Comparison of ENCODE assay signal across 12 cellular contexts in genomic region chr6:147000545-147001488, GRCh38.
DNase-seq lines count a peak whose midpoint lies in the region; ATAC-seq, FAIRE-seq and TF ChIP-seq lines count a peak whose summit lies in the region.
"Had no signal": no experiment of that assay in that cellular context is flagged by ENCODE, and none has a peak within 500 bp of the region (broad histone marks: within the 10 kb centered on the region; RNA-seq: fewer than 3 reads in every experiment).

No MANE protein-coding gene starts in this region.

- no peak overlapping the region for H3K27ac ChIP-seq in HCT116 (ENCODE audit: low read depth, low read length)

- intact Hi-C loops in HCT116 (cut with micrococcal nuclease): no loop called here

- no peak for TF ChIP-seq RAD21 in HCT116 (IDR thresholded peaks at IDR 0.05; ENCODE audit: low read depth)

- peak overlapping the region; percentile 50 for H3K27ac Mint-ChIP-seq in WTC11

- H3K4me3 Mint-ChIP-seq in WTC11: no peak overlapping the region
- H3K4me3 Mint-ChIP-seq: nephron had no signal

- H3K4me3 ChIP-seq in HCT116 (replicated peaks in 1 of 2; ENCODE audit: low read depth in 1 of 2, low read length in 2 of 2): no peak overlapping the region

- no peaks in the 10 kb centered on the region for H3K9me3 Mint-ChIP-seq in WTC11
- H3K9me3 Mint-ChIP-seq: nephron had no signal

- no peaks in the 10 kb centered on the region for H3K36me3 Mint-ChIP-seq in WTC11

- H3K4me2 ChIP-seq in HCT116 (ENCODE audit: low read length): no peak overlapping the region

- no peak for FAIRE-seq in urothelium cell line (lab: Jason Lieb, UNC)
- FAIRE-seq: keratinocyte had no signal

- POLR2A ChIA-PET in HCT116 (lab: Charles Lee): no interaction called here
- POLR2A ChIA-PET in WTC11 (lab: Charles Lee): no interaction called here

- no peaks in the 10 kb centered on the region for H3K27me3 ChIP-seq in HCT116 (ENCODE audit: insufficient read depth, low read length)

- RAD21 ChIA-PET in HCT116 (lab: Charles Lee; ENCODE audit: low non-redundant PET in 1 of 2, low total read pairs in 2 of 2, uncharacterized antibody in 2 of 2, unreplicated experiment in 2 of 2): no interaction called here

- H3K9me2 ChIP-seq in HCT116 (ENCODE audit: insufficient read depth): no peaks in the 10 kb centered on the region

- no peak for DNase-seq in HCT116 (ENCODE audit: low read depth, low spot score)
- no peak for DNase-seq in WTC11 (ENCODE audit: low spot score)
- peak; percentile 75 for DNase-seq in fibroblast of the conjunctiva (ENCODE audit: low read depth)
- DNase-seq in urothelium cell line (ENCODE audit: low spot score): peak; percentile 16
- DNase-seq in DMS114 treated with DMSO at 0.1 percent for 48 hours (lab: John Stamatoyannopoulos, UW; ENCODE audit: unreplicated experiment): no peak
- no peak for DNase-seq in MV-4-11 (lab: John Stamatoyannopoulos, UW)
- DNase-seq: NCI-H2081; stimulated activated CD4-positive, alpha-beta T cell treated with anti-CD3 and anti-CD28 coated beads, Interleukin-15, amount 100 ng/mL, for 24 hours; T-helper 9 cell had no signal

- BruUV-seq in HCT116 (replicated peaks; lab: Mats Ljungman, UMichigan): no TSS peak

- no peaks in the 10 kb centered on the region for H3K4me1 ChIP-seq in HCT116 (ENCODE audit: control insufficient read depth in 1 of 2, insufficient read depth in 2 of 2, low read length in 2 of 2)

- H3K27me3 Mint-ChIP-seq in WTC11 (ENCODE audit: low read depth): no peaks in the 10 kb centered on the region

- peak overlapping the region; percentile 12 for H2AFZ ChIP-seq in HCT116 (ENCODE audit: low read depth, low read length, poor library complexity, severe bottlenecking)

- no peak for TF ChIP-seq POLR2A in HCT116 (IDR thresholded peaks at IDR 0.05; ENCODE audit: borderline replicate concordance, extremely low read depth, insufficient read depth, insufficient read length)

- no peaks in the 10 kb centered on the region for H4K20me1 ChIP-seq in HCT116 (ENCODE audit: insufficient read depth)

- CTCF ChIA-PET in HCT116 (lab: Charles Lee): no interaction called here
- CTCF ChIA-PET in WTC11 (lab: Charles Lee): no interaction called here

- no peaks in the 10 kb centered on the region for H3K79me2 ChIP-seq in HCT116 (ENCODE audit: insufficient read depth, low read length)

- peaks cover 22% of the 10 kb centered on the region for H3K4me1 Mint-ChIP-seq in WTC11

- no peak overlapping the region for H3K9ac ChIP-seq in HCT116 (ENCODE audit: low read length)

- H3K9me3 ChIP-seq in HCT116 (ENCODE audit: control insufficient read depth in 1 of 2, insufficient read depth in 1 of 2, low read depth in 1 of 2, low read length in 2 of 2): no peaks in the 10 kb centered on the region

- TF ChIP-seq CTCF in HCT116 (IDR thresholded peaks at IDR 0.05 in 2 of 3, conservative IDR thresholded peaks at IDR 0.05 in 1 of 3; ENCODE audit: borderline replicate concordance in 1 of 3, insufficient read depth in 1 of 3, low read depth in 2 of 3, low read length in 2 of 3) (no peak), WTC11 (IDR thresholded peaks at IDR 0.05) (no peak)

- ATAC-seq in HCT116: no peak
- ATAC-seq in WTC11: no peak
- no peak for ATAC-seq in HG03280 (IDR thresholded peaks at IDR 0.05; ENCODE audit: unreplicated experiment)

- H3K36me3 ChIP-seq in HCT116 (ENCODE audit: control insufficient read depth in 1 of 2, insufficient read depth in 2 of 2, low read length in 2 of 2): no peaks in the 10 kb centered on the region

TF ChIP-seq in HCT116, 20 proteins besides CTCF, POLR2A, EP300 and RAD21:
- no peak for TF ChIP-seq SIN3A (IDR thresholded peaks at IDR 0.05; ENCODE audit: low read depth)

TF ChIP-seq in WTC11, 78 proteins besides CTCF, POLR2A, EP300 and RAD21:
- TF ChIP-seq RELA (CRISPR knock-in tag; IDR thresholded peaks at IDR 0.05; ENCODE audit: borderline replicate concordance) (no peak), ATF1 (CRISPR knock-in tag; IDR thresholded peaks at IDR 0.05) (no peak), ZNF317 (CRISPR knock-in tag; IDR thresholded peaks at IDR 0.05; ENCODE audit: borderline replicate concordance, low read depth) (no peak), IRF2 (CRISPR knock-in tag; IDR thresholded peaks at IDR 0.05; ENCODE audit: borderline replicate concordance, low read depth) (no peak), SMAD3 (CRISPR knock-in tag; IDR thresholded peaks at IDR 0.05; ENCODE audit: borderline replicate concordance) (no peak), ETV6 (CRISPR knock-in tag; IDR thresholded peaks at IDR 0.05) (no peak), MLX (CRISPR knock-in tag; IDR thresholded peaks at IDR 0.05) (no peak), IRF1 (CRISPR knock-in tag; IDR thresholded peaks at IDR 0.05) (no peak), NR2C2 (CRISPR knock-in tag; IDR thresholded peaks at IDR 0.05) (no peak), CREM (CRISPR knock-in tag; IDR thresholded peaks at IDR 0.05) (no peak), CREB1 (CRISPR knock-in tag; IDR thresholded peaks at IDR 0.05) (no peak)
- TF ChIP-seq, protein P1, sequence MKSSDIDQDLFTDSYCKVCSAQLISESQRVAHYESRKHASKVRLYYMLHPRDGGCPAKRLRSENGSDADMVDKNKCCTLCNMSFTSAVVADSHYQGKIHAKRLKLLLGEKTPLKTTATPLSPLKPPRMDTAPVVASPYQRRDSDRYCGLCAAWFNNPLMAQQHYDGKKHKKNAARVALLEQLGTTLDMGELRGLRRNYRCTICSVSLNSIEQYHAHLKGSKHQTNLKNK (CRISPR knock-in tag; IDR thresholded peaks at IDR 0.05): no peak
- TF ChIP-seq, protein P2, sequence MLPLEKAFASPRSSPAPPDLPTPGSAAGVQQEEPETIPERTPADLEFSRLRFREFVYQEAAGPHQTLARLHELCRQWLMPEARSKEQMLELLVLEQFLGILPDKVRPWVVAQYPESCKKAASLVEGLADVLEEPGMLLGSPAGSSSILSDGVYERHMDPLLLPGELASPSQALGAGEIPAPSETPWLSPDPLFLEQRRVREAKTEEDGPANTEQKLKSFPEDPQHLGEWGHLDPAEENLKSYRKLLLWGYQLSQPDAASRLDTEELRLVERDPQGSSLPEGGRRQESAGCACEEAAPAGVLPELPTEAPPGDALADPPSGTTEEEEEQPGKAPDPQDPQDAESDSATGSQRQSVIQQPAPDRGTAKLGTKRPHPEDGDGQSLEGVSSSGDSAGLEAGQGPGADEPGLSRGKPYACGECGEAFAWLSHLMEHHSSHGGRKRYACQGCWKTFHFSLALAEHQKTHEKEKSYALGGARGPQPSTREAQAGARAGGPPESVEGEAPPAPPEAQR (CRISPR knock-in tag; IDR thresholded peaks at IDR 0.05): no peak
- TF ChIP-seq, protein P3, sequence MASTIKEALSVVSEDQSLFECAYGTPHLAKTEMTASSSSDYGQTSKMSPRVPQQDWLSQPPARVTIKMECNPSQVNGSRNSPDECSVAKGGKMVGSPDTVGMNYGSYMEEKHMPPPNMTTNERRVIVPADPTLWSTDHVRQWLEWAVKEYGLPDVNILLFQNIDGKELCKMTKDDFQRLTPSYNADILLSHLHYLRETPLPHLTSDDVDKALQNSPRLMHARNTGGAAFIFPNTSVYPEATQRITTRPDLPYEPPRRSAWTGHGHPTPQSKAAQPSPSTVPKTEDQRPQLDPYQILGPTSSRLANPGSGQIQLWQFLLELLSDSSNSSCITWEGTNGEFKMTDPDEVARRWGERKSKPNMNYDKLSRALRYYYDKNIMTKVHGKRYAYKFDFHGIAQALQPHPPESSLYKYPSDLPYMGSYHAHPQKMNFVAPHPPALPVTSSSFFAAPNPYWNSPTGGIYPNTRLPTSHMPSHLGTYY (CRISPR knock-in tag; IDR thresholded peaks at IDR 0.05): no peak
- TF ChIP-seq, protein P4, sequence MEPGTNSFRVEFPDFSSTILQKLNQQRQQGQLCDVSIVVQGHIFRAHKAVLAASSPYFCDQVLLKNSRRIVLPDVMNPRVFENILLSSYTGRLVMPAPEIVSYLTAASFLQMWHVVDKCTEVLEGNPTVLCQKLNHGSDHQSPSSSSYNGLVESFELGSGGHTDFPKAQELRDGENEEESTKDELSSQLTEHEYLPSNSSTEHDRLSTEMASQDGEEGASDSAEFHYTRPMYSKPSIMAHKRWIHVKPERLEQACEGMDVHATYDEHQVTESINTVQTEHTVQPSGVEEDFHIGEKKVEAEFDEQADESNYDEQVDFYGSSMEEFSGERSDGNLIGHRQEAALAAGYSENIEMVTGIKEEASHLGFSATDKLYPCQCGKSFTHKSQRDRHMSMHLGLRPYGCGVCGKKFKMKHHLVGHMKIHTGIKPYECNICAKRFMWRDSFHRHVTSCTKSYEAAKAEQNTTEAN (CRISPR knock-in tag; IDR thresholded peaks at IDR 0.05): no peak

Comparison
In these comparisons a context has a peak if more than half of its experiments do, and no peak if none do; other contexts are left out.
1. DNase-seq: peak in fibroblast of the conjunctiva (single experiment) and urothelium cell line (single experiment); none in HCT116 (single experiment), WTC11 (single experiment), DMS114 treated with DMSO at 0.1 percent for 48 hours (single experiment) and MV-4-11 (single experiment).